In the genomic region with DNA sequence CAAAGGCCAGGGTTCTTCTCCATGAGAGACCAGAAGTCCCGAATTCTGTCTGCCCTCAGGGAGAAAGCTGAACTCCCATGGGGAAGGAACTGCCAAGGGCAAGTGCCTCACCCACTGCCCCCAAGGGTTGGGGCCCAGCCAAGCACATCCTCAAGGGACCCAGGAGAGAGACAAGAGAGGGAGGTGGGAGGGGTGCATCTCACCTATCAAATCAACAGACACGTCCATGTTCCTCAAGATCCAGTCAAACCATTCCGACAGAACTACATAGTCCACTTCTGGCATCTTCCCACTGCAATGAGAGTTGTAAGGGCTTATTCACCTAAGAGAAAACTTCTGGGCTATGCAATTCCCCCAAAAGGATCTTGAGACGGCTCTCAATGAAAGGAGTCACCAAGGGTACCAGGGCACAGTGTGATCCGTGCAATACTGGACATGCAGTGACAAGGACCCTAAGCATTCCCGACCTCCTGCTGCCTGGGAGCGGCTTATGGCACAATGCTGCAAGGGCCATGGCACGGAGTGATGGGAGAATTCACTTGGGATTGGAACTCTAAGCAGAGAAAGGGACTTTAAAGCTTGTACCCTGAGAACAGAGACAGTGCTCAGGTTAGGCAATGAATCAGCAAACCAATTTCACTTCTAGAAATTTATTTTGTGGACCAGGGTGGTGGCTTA, we compare ENCODE assay signal across 8 cellular contexts. TPM values are rescaled to one million over a fixed set of nuclear protein-coding genes. Genes with fewer than 3 reads are reported as not detected.
DNase-seq lines count a peak whose midpoint lies in the region; ATAC-seq and TF ChIP-seq lines count a peak whose summit lies in the region.

No MANE protein-coding gene starts in this region.

- H3K27me3 ChIP-seq in mammary epithelial cell (ENCODE audit: insufficient read depth, low read length), result no peaks in the 10 kb centered on the region
- H3K27me3 ChIP-seq in aorta (ENCODE audit: control insufficient read depth in 1 of 2, insufficient read depth in 2 of 2, low read length in 1 of 2), result no peaks in the 10 kb centered on the region

- peak overlapping the region; percentile 76 for H3K27ac Mint-ChIP-seq in activated naive CD4-positive, alpha-beta T cell treated with anti-CD3 and anti-CD28 coated beads, Interleukin-2, amount 50 U/mL, for 24 hours
- H3K27ac Mint-ChIP-seq in naive B cell, result peak overlapping the region; percentile 99 to 100 (median 100)

- CTCF ChIA-PET in mammary epithelial cell (lab: Charles Lee; ENCODE audit: low non-redundant PET), result no interaction called here

- H3K9me3 Mint-ChIP-seq in activated naive CD4-positive, alpha-beta T cell treated with anti-CD3 and anti-CD28 coated beads, Interleukin-2, amount 50 U/mL, for 24 hours, result no peaks in the 10 kb centered on the region
- no peaks in the 10 kb centered on the region for H3K9me3 Mint-ChIP-seq in naive B cell

- peak overlapping the region; percentile 72 for H3K27ac ChIP-seq in mammary epithelial cell (ENCODE audit: insufficient read depth, low read depth, low read length)
- H3K27ac ChIP-seq in aorta (ENCODE audit: low read depth in 1 of 2, low read length in 2 of 2), result peak overlapping the region; percentile 92 to 99

- WGBS in mammary epithelial cell (ENCODE audit: low coverage, missing lambda C conversion rate), result 83% methylated on average over 8 of the region's 8 CpGs
- 68 to 72% methylated on average over 8 of the region's 8 CpGs for WGBS in aorta, 2 donors

- H3K27me3 Mint-ChIP-seq in activated naive CD4-positive, alpha-beta T cell treated with anti-CD3 and anti-CD28 coated beads, Interleukin-2, amount 50 U/mL, for 24 hours, result no peaks in the 10 kb centered on the region
- H3K27me3 Mint-ChIP-seq in naive B cell, result peaks cover 0 to 5% (median 0%) of the 10 kb centered on the region in 3 donors

- H3K36me3 ChIP-seq in mammary epithelial cell (ENCODE audit: insufficient read depth, low read length), result no peaks in the 10 kb centered on the region
- H3K36me3 ChIP-seq in aorta (ENCODE audit: control insufficient read depth in 1 of 2, insufficient read depth in 2 of 2, low read length in 1 of 2), result no peaks in the 10 kb centered on the region

- dilution Hi-C loops in mammary epithelial cell (cut with HindIII; ENCODE audit: low sequenced_read_pairs), result no loop called here

- in situ Hi-C loops in mammary epithelial cell (cut with MboI; ENCODE audit: low sequenced_read_pairs in 2 of 2), result no loop called here

- DNase-seq in activated naive CD4-positive, alpha-beta T cell (lab: John Stamatoyannopoulos, UW), result no peak
- no peak for DNase-seq in mammary epithelial cell
- no peak for DNase-seq in naive B cell
- DNase-seq in aorta, result peak; percentile 58 to 70
- no peak for DNase-seq in stimulated activated CD4-positive, alpha-beta T cell treated with anti-CD3 and anti-CD28 coated beads, Interleukin-2, amount 100 ng/mL, for 24 hours

- no peaks in the 10 kb centered on the region for H4K20me1 ChIP-seq in mammary epithelial cell (ENCODE audit: insufficient read depth, low read length)

- no peaks in the 10 kb centered on the region for H3K79me2 ChIP-seq in mammary epithelial cell (ENCODE audit: insufficient read depth, low read length)

- no TSS peak for BruUV-seq in mammary epithelial cell (replicated peaks; lab: Mats Ljungman, UMichigan)

- intact Hi-C loops in mammary epithelial cell (cut with micrococcal nuclease) (no loop called here), aorta (cut with DNase I) (loop anchor here in 1 of 2 donors (5.0 kb wide), 2 partner anchors 35 to 40 kb away; partner anchors contain the start of genes CKLF and TK2)

- H3K4me3 Mint-ChIP-seq in activated naive CD4-positive, alpha-beta T cell treated with anti-CD3 and anti-CD28 coated beads, Interleukin-2, amount 50 U/mL, for 24 hours, result peak overlapping the region; percentile 76
- peak overlapping the region; percentile 69 to 99 (median 93) for H3K4me3 Mint-ChIP-seq in naive B cell

- ATAC-seq in naive B cell (ENCODE audit: low read depth in 2 of 2) (no peak), aorta (ENCODE audit: low FRiP score) (no peak), HG03139 (IDR thresholded peaks at IDR 0.05; ENCODE audit: unreplicated experiment) (no peak), HG02981 (IDR thresholded peaks at IDR 0.05; ENCODE audit: unreplicated experiment) (no peak)

- H3K9ac ChIP-seq in mammary epithelial cell (ENCODE audit: insufficient read depth, low read length), result no peak overlapping the region

- no peak overlapping the region for H3K4me3 ChIP-seq in mammary epithelial cell (replicated peaks in 1 of 3; ENCODE audit: insufficient read depth in 1 of 3, low read depth in 2 of 3, low read length in 3 of 3)
- no peak overlapping the region for H3K4me3 ChIP-seq in aorta (ENCODE audit: low read length in 2 of 2)

- no peaks in the 10 kb centered on the region for H3K36me3 Mint-ChIP-seq in activated naive CD4-positive, alpha-beta T cell treated with anti-CD3 and anti-CD28 coated beads, Interleukin-2, amount 50 U/mL, for 24 hours
- H3K36me3 Mint-ChIP-seq in naive B cell, result no peaks in the 10 kb centered on the region

- peaks cover 75% of the 10 kb centered on the region for H3K4me1 Mint-ChIP-seq in activated naive CD4-positive, alpha-beta T cell treated with anti-CD3 and anti-CD28 coated beads, Interleukin-2, amount 50 U/mL, for 24 hours
- peaks cover 50 to 80% (median 74%) of the 10 kb centered on the region in 3 donors for H3K4me1 Mint-ChIP-seq in naive B cell

- TF ChIP-seq CTCF in mammary epithelial cell (conservative IDR thresholded peaks at IDR 0.05 in 1 of 2, IDR thresholded peaks at IDR 0.05 in 1 of 2; ENCODE audit: extremely low read depth in 1 of 2, insufficient read depth in 1 of 2, low read depth in 1 of 2, low read length in 2 of 2), result no peak

- no peak overlapping the region for H2AFZ ChIP-seq in mammary epithelial cell (ENCODE audit: low read depth, low read length)

- H3K4me1 ChIP-seq in mammary epithelial cell (ENCODE audit: insufficient read depth, low read length), result peaks cover 59% of the 10 kb centered on the region
- peaks cover 0 to 3% of the 10 kb centered on the region in 2 donors for H3K4me1 ChIP-seq in aorta (ENCODE audit: control insufficient read depth in 1 of 2, insufficient read depth in 2 of 2, low read length in 2 of 2)

- peak overlapping the region; percentile 17 for H3K4me2 ChIP-seq in mammary epithelial cell (ENCODE audit: insufficient read depth, low read depth, low read length)

- no peaks in the 10 kb centered on the region for H3K9me3 ChIP-seq in mammary epithelial cell (replicated peaks; ENCODE audit: insufficient read depth, low read length)
- no peaks in the 10 kb centered on the region for H3K9me3 ChIP-seq in aorta (ENCODE audit: control insufficient read depth, low read length)

RNA-seq across cellular contexts. Expression of gene TK2, which starts 32.2 kb away (rescaled TPM):
- total RNA-seq in mammary epithelial cell (10 to 100 TPM; 34.4 to 41.2 TPM), aorta (10 to 100 TPM; 27.4 to 43.4 TPM)
- polyA plus RNA-seq in mammary epithelial cell (15.7 TPM), naive B cell (ENCODE audit: low read depth in 6 of 6) (1 to 10 TPM; 1.8 to 5.9 (median 3.8) TPM), aorta (10 to 100 TPM; 18.9 to 30.3 TPM)
- polyA minus RNA-seq in mammary epithelial cell, result 26.2 TPM

RNA-seq across cellular contexts. Expression of gene CKLF, which starts 34.7 kb away (rescaled TPM):
- 10 to 100 TPM; 26.8 to 46.6 TPM for total RNA-seq in mammary epithelial cell
- polyA plus RNA-seq in mammary epithelial cell, result 108 TPM
- polyA minus RNA-seq in mammary epithelial cell, result 17.3 TPM
- 100 to 1,000 TPM in 1 of 6 donors, 10 to 100 TPM in 5; 55.2 to 108 (median 67.7) TPM for polyA plus RNA-seq in naive B cell (ENCODE audit: low read depth in 6 of 6)
- total RNA-seq in aorta, result 10 to 100 TPM; 23.4 to 44.4 TPM
- 10 to 100 TPM; 19.9 to 45.0 TPM for polyA plus RNA-seq in aorta

RNA-seq across cellular contexts. Expression of gene CMTM1, which starts 48.5 kb away (rescaled TPM):
- total RNA-seq in mammary epithelial cell, result 1 to 10 TPM; 2.7 to 2.8 TPM
- polyA plus RNA-seq in mammary epithelial cell, result 1.5 TPM
- not detected for polyA minus RNA-seq in mammary epithelial cell
- polyA plus RNA-seq in naive B cell (ENCODE audit: low read depth in 6 of 6), result under 1 TPM in 4 of 6 donors, not detected in 2; 0.49 to 0.97 (median 0.70) TPM
- total RNA-seq in aorta, result 1 to 10 TPM; 1.7 to 7.3 TPM
- polyA plus RNA-seq in aorta, result 1 to 10 TPM in 1 of 2 donors, not detected in 1; 2.6 TPM

Comparison
In these comparisons a context has a peak if more than half of its experiments do, and no peak if none do; other contexts are left out.
1. DNase-seq: peak in aorta (2 of 2); none in activated naive CD4-positive, alpha-beta T cell (0 of 4), mammary epithelial cell (single experiment), naive B cell (single experiment) and stimulated activated CD4-positive, alpha-beta T cell treated with anti-CD3 and anti-CD28 coated beads, Interleukin-2, amount 100 ng/mL, for 24 hours (0 of 2).